In the genomic region with DNA sequence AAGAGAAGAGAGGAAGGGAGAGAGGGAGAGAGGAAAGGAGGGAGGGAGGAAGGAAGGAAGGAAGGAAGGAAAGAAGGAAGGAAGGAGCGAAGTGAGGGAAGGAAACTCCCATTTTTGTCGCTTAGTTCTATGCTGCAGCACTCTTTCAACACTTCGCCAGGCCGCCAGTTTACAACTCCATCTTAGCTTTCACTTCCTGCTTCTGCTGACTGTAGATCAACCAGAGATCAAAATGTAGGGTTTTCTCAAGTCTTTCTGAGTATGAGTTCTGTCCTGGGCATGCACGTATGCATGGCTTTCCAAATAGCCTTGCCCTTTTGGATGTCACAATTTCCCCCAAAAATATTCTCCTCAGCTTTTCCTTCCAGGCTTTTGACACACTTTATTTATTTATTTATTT, we compare ENCODE assay signal across 15 cellular contexts.
"Had no signal": no experiment of that assay in that cellular context is flagged by ENCODE, and none has a peak within 500 bp of the region (broad histone marks: within the 10 kb centered on the region; RNA-seq: fewer than 3 reads in every experiment).

No MANE protein-coding gene starts in this region.

- ATAC-seq: heart right ventricle; left lung; right lobe of liver; stimulated activated effector memory CD8-positive, alpha-beta T cell treated with anti-CD3 and anti-CD28 coated beads, Interleukin-12 subunit alpha, Interleukin-12 subunit beta, amount 100 ng/mL, for 72 hours had no signal

- H3K9ac ChIP-seq: parathyroid adenoma had no signal

- H3K36me3 ChIP-seq: esophagus squamous epithelium, heart right ventricle, left lung, right lobe of liver, stomach had no signal

- FAIRE-seq: bronchial epithelial cell, endothelial cell of umbilical vein had no signal

- H3K4me3 ChIP-seq: esophagus squamous epithelium, heart right ventricle, left lung, right lobe of liver, stomach had no signal

- H3K9me3 ChIP-seq: esophagus squamous epithelium, heart right ventricle, left lung, right lobe of liver, stomach had no signal

- DNase-seq: activated CD4-positive, alpha-beta T cell treated with anti-CD3 and anti-CD28 coated beads, Interleukin-2, amount 50 U/mL, for 4 hours; activated T-cell treated with anti-CD3 and anti-CD28 coated beads for 4 hours; effector CD8-positive, alpha-beta T cell; esophagus squamous epithelium; heart right ventricle; left lung; midbrain; right lobe of liver; small intestine; stimulated activated CD4-positive, alpha-beta T cell treated with anti-CD3 and anti-CD28 coated beads, Interleukin-4, amount 100 ng/mL, for 24 hours; stomach had no signal

- H2AFZ ChIP-seq: parathyroid adenoma had no signal

- H3K79me2 ChIP-seq: parathyroid adenoma had no signal

- H3K4me1 ChIP-seq: esophagus squamous epithelium, heart right ventricle, left lung, parathyroid adenoma, right lobe of liver, stomach had no signal

- H3K27me3 ChIP-seq: esophagus squamous epithelium, heart right ventricle, left lung, right lobe of liver, stomach had no signal

- H3K27ac ChIP-seq: esophagus squamous epithelium, heart right ventricle, left lung, parathyroid adenoma, right lobe of liver, stomach had no signal
